8 cellular contexts compared by ENCODE assay signal in genomic region chr22:36374603-36375024, GRCh38. TPM values are rescaled to one million over a fixed set of nuclear protein-coding genes. Genes with fewer than 3 reads are reported as not detected.
A peak's percentile ranks its signal among the peaks of the same experiment; 100 is the strongest.
DNase-seq lines count a peak whose midpoint lies in the region; ATAC-seq, FAIRE-seq and TF ChIP-seq lines count a peak whose summit lies in the region.

No MANE protein-coding gene starts in this region.

- H3K4me3 Mint-ChIP-seq in central memory CD8-positive, alpha-beta T cell: peak overlapping the region; percentile 59

- no peaks in the 10 kb centered on the region for H3K9me3 Mint-ChIP-seq in central memory CD8-positive, alpha-beta T cell

- ATAC-seq in central memory CD8-positive, alpha-beta T cell (replicated peaks; ENCODE audit: extremely low read depth, poor library complexity, severe bottlenecking): no peak
- ATAC-seq in omental fat pad (ENCODE audit: low FRiP score) (peak; percentile 90), GM19397 (IDR thresholded peaks at IDR 0.05; ENCODE audit: unreplicated experiment) (no peak)

- peaks cover 42% of the 10 kb centered on the region for H3K36me3 Mint-ChIP-seq in central memory CD8-positive, alpha-beta T cell (ENCODE audit: insufficient read depth)

- H3K27me3 Mint-ChIP-seq in central memory CD8-positive, alpha-beta T cell: no peaks in the 10 kb centered on the region

- TF ChIP-seq CTCF in C4-2B (conservative IDR thresholded peaks at IDR 0.05): no peak
- TF ChIP-seq CTCF in omental fat pad (IDR thresholded peaks at IDR 0.05): no peak

- peak overlapping the region; percentile 89 for H3K27ac Mint-ChIP-seq in central memory CD8-positive, alpha-beta T cell (ENCODE audit: low read depth)

- DNase-seq in RCC 7860 (ENCODE audit: low spot score): peak; percentile 89
- no peak for DNase-seq in central memory CD8-positive, alpha-beta T cell (ENCODE audit: low spot score in 2 of 2)
- no peak for DNase-seq in omental fat pad (ENCODE audit: low spot score)
- DNase-seq in SIG-M5 treated with dmso at 0.1 percent for 504 hours (lab: John Stamatoyannopoulos, UW; ENCODE audit: unreplicated experiment): no peak
- no peak for DNase-seq in cerebellum (ENCODE audit: low spot score)
- no peak for DNase-seq in NCI-H187 (lab: John Stamatoyannopoulos, UW)

- H3K4me1 Mint-ChIP-seq in central memory CD8-positive, alpha-beta T cell: peaks cover 88% of the 10 kb centered on the region

- FAIRE-seq in RCC 7860 (lab: Jason Lieb, UNC): peak; percentile 90

- H3K27ac ChIP-seq in C4-2B: peak overlapping the region; percentile 63

RNA-seq across cellular contexts. Expression of gene MYH9, which starts 13.2 kb away (rescaled TPM):
- total RNA-seq in omental fat pad: 100 to 1,000 TPM; 225 to 463 (median 370) TPM
- total RNA-seq in cerebellum: 38.6 TPM
